Comparison of ENCODE assay signal across 20 cellular contexts in genomic region chr1:226076378-226076777, GRCh38. TPM values are rescaled to one million over a fixed set of nuclear protein-coding genes. Genes with fewer than 3 reads are reported as not detected.
DNase-seq lines count a peak whose midpoint lies in the region; ATAC-seq, FAIRE-seq and TF ChIP-seq lines count a peak whose summit lies in the region.
"Had no signal": no experiment of that assay in that cellular context is flagged by ENCODE, and none has a peak within 500 bp of the region (broad histone marks: within the 10 kb centered on the region; RNA-seq: fewer than 3 reads in every experiment).

No MANE protein-coding gene starts in this region.

- BruUV-seq in HepG2 (replicated peaks; lab: Mats Ljungman, UMichigan) (no TSS peak), PC-3 (replicated peaks; lab: Mats Ljungman, UMichigan) (no TSS peak)

- in situ Hi-C loops in HepG2 (cut with HindIII; ENCODE audit: extremely low pct_ligation_motif_present, low pct_unique_long_range_greater_than_20kb) = no loop called here

- no peak overlapping the region for H3K4me2 ChIP-seq in HepG2 (ENCODE audit: low read depth, low read length)
- no peak overlapping the region for H3K4me2 ChIP-seq in PC-3 (ENCODE audit: low read length)
- H3K4me2 ChIP-seq: A549 had no signal

- H4K20me1 ChIP-seq in HepG2 (ENCODE audit: insufficient read depth, low read length) (no peaks in the 10 kb centered on the region), PC-3 (ENCODE audit: low read length) (no peaks in the 10 kb centered on the region)

- TF ChIP-seq POLR2A in HepG2 (IDR thresholded peaks at IDR 0.05; ENCODE audit: insufficient read depth in 1 of 2, low read depth in 2 of 2, low read length in 2 of 2) = no peak
- TF ChIP-seq POLR2A in right lobe of liver (IDR thresholded peaks at IDR 0.05) = no peak
- no peak for TF ChIP-seq POLR2A in H54 (IDR thresholded peaks at IDR 0.05; ENCODE audit: low read depth, low read length)

- no peaks in the 10 kb centered on the region for H3F3A ChIP-seq in PC-3 (ENCODE audit: low read length, unreplicated experiment)

- POLR2A ChIA-PET in HepG2 (lab: Yijun Ruan, JAX) = interaction anchor here (0.7 kb wide), 2 partner anchors 13 to 15 kb away, joined by 3 read pairs; partner anchors contain the start of gene H3-3A
- POLR2A ChIA-PET in PC-3 (lab: Charles Lee; ENCODE audit: unreplicated experiment) = no interaction called here

- H3K4me1 ChIP-seq in HepG2 (ENCODE audit: insufficient read depth, low read length) (no peaks in the 10 kb centered on the region), right lobe of liver (no peaks in the 10 kb centered on the region), PC-3 (ENCODE audit: insufficient read depth, low read length) (no peaks in the 10 kb centered on the region)
- H3K4me1 ChIP-seq: A549, Caco-2 had no signal

- H3K9ac ChIP-seq in HepG2 (ENCODE audit: insufficient read depth, low read depth, low read length) (no peak overlapping the region), PC-3 (ENCODE audit: low read length) (no peak overlapping the region)

- H3K79me2 ChIP-seq in HepG2 (ENCODE audit: insufficient read depth, low read length) (no peaks in the 10 kb centered on the region), PC-3 (ENCODE audit: low read length) (no peaks in the 10 kb centered on the region)

- H3K9me2 ChIP-seq in PC-3 (replicated peaks; ENCODE audit: low read length) = no peaks in the 10 kb centered on the region

- intact Hi-C loops in HepG2 (cut with micrococcal nuclease; ENCODE audit: unreplicated experiment) (no loop called here), right lobe of liver (cut with DNase I) (loop anchor here in 1 of 2 donors (5.0 kb wide), 1 partner anchor 41 kb away; no protein-coding TSS in a partner anchor), PC-3 (cut with micrococcal nuclease) (no loop called here), left colon (cut with DNase I, micrococcal nuclease) (no loop called here), sciatic nerve (cut with DNase I) (no loop called here)

- peaks cover 8 to 13% of the 10 kb centered on the region in 2 donors for H3K36me3 Mint-ChIP-seq in stimulated activated naive B cell treated with anti-CD40 and anti-IgM and Interleukin-4, amounts not matched to agents 10 μg/mL and 1 μg/mL and 100 μg/mL, for 72 hours

- no peak overlapping the region for H3K4me3 ChIP-seq in HepG2 (replicated peaks in 1 of 3; ENCODE audit: insufficient read depth in 1 of 3, low read depth in 2 of 3, low read length in 3 of 3)
- no peak overlapping the region for H3K4me3 ChIP-seq in right lobe of liver
- no peak overlapping the region for H3K4me3 ChIP-seq in PC-3 (ENCODE audit: low read length)
- H3K4me3 ChIP-seq: A549 had no signal

- H3K27me3 ChIP-seq in HepG2 (ENCODE audit: control insufficient read depth in 1 of 2, insufficient read depth in 2 of 2, low read length in 2 of 2) (no peaks in the 10 kb centered on the region), right lobe of liver (no peaks in the 10 kb centered on the region), PC-3 (ENCODE audit: low read length) (no peaks in the 10 kb centered on the region)

- FAIRE-seq in HepG2 (lab: Jason Lieb, UNC) (no peak), H54 (lab: Jason Lieb, UNC) (no peak)
- FAIRE-seq: A549 had no signal

- H2AFZ ChIP-seq in HepG2 (ENCODE audit: low read length) (no peak overlapping the region), PC-3 (ENCODE audit: low read length) (no peak overlapping the region)

- peak overlapping the region; percentile 42 for H3K27ac Mint-ChIP-seq in stimulated activated naive B cell treated with anti-CD40 and anti-IgM and Interleukin-4, amounts not matched to agents 10 μg/mL and 1 μg/mL and 100 μg/mL, for 72 hours

- H3K9me3 Mint-ChIP-seq in stimulated activated naive B cell treated with anti-CD40 and anti-IgM and Interleukin-4, amounts not matched to agents 10 μg/mL and 1 μg/mL and 100 μg/mL, for 72 hours = no peaks in the 10 kb centered on the region
- H3K9me3 Mint-ChIP-seq: CD8-positive, alpha-beta T cell had no signal

- no peaks in the 10 kb centered on the region for H3K27me3 Mint-ChIP-seq in stimulated activated naive B cell treated with anti-CD40 and anti-IgM and Interleukin-4, amounts not matched to agents 10 μg/mL and 1 μg/mL and 100 μg/mL, for 72 hours

- 92% methylated on average over 6 of the region's 6 CpGs for WGBS in HepG2 (ENCODE audit: low lambda C conversion rate)
- 91% methylated on average over 6 of the region's 6 CpGs for WGBS in right lobe of liver (ENCODE audit: insufficient coverage, low coverage, low lambda C conversion rate, missing lambda C conversion rate)

- H3K36me3 ChIP-seq in HepG2 (replicated peaks in 1 of 2; ENCODE audit: control insufficient read depth in 1 of 2, insufficient read depth in 2 of 2, low read length in 2 of 2) (peaks cover 0 to 16% of the 10 kb centered on the region in 2 experiments; a peak in 1 of 5 replicates), right lobe of liver (peaks cover 7 to 20% (median 13%) of the 10 kb centered on the region in 4 donors), PC-3 (ENCODE audit: low read depth, low read length) (peaks cover 11% of the 10 kb centered on the region)

- TF ChIP-seq CTCF in HepG2 (CRISPR knock-in tag; IDR thresholded peaks at IDR 0.05) (no peak), right lobe of liver (IDR thresholded peaks at IDR 0.05) (no peak), PC-3 (conservative IDR thresholded peaks at IDR 0.05; ENCODE audit: low read depth, low read length) (no peak)

- no peak overlapping the region for H3K27ac ChIP-seq in HepG2 (ENCODE audit: extremely low read length, insufficient read depth, low read length)
- no peak overlapping the region for H3K27ac ChIP-seq in right lobe of liver
- H3K27ac ChIP-seq in PC-3 (ENCODE audit: low read length) = no peak overlapping the region
- H3K27ac ChIP-seq: A549 had no signal

- H3K4me3 Mint-ChIP-seq in stimulated activated naive B cell treated with anti-CD40 and anti-IgM and Interleukin-4, amounts not matched to agents 10 μg/mL and 1 μg/mL and 100 μg/mL, for 72 hours = no peak overlapping the region
- H3K4me3 Mint-ChIP-seq: CD8-positive, alpha-beta T cell had no signal

- no peaks in the 10 kb centered on the region for H3K9me3 ChIP-seq in HepG2 (ENCODE audit: low read length)
- H3K9me3 ChIP-seq in right lobe of liver = no peaks in the 10 kb centered on the region
- no peaks in the 10 kb centered on the region for H3K9me3 ChIP-seq in PC-3 (ENCODE audit: low read length)
- H3K9me3 ChIP-seq: A549, Caco-2 had no signal

- no peak for TF ChIP-seq EP300 in HepG2 (IDR thresholded peaks at IDR 0.05; ENCODE audit: low read depth in 2 of 2, low read length in 2 of 2)
- no peak for TF ChIP-seq EP300 in HepG2 (CRISPR knock-in tag; IDR thresholded peaks at IDR 0.05; ENCODE audit: borderline replicate concordance)

- peaks cover 2 to 5% of the 10 kb centered on the region in 2 donors for H3K4me1 Mint-ChIP-seq in stimulated activated naive B cell treated with anti-CD40 and anti-IgM and Interleukin-4, amounts not matched to agents 10 μg/mL and 1 μg/mL and 100 μg/mL, for 72 hours

- CTCF ChIA-PET in HepG2 (lab: Yijun Ruan, JAX; ENCODE audit: low intra/inter-chr PET ratio, low total read pairs) (no interaction called here), PC-3 (lab: Charles Lee) (interaction anchor here (2.8 kb wide), 1 partner anchor 12 kb away, joined by 12 read pairs; no protein-coding TSS in a partner anchor)

- ATAC-seq in HepG2 (peak; percentile 24), right lobe of liver (no peak), PC-3 (peak; percentile 34; the same call in 1 of the 2 replicates), left colon (peak; percentile 23), sciatic nerve (no peak)
- peak in 1 of 2 donors; percentile 10 for ATAC-seq in stimulated activated naive B cell treated with anti-CD40 and anti-IgM and Interleukin-4, amounts not matched to agents 10 μg/mL and 1 μg/mL and 100 μg/mL, for 72 hours (replicated peaks)
- ATAC-seq: CD8-positive, alpha-beta T cell had no signal

- no peak for TF ChIP-seq RAD21 in HepG2 (CRISPR knock-in tag; IDR thresholded peaks at IDR 0.05)

- DNase-seq in HepG2 (ENCODE audit: low spot score) (no peak), right lobe of liver (no peak), PC-3 (no peak), left colon (no peak), H54 (ENCODE audit: insufficient read length, low spot score) (no peak), sciatic nerve (ENCODE audit: low spot score) (no peak)
- no peak for DNase-seq in stimulated activated naive B cell treated with anti-CD40 and anti-IgM and Interleukin-4, amounts not matched to agents 10 μg/mL and 1 μg/mL and 100 μg/mL, for 72 hours
- DNase-seq: AML-193, C1 segment of cervical spinal cord, Caco-2, KBM-7, NCI-H1105 treated with DMSO at 0.1 percent for 48 hours, NCI-H146, NCI-H2029, NCI-H446 treated with DMSO at 0.1 percent for 48 hours, NCI-H526 treated with DMSO at 0.1 percent for 48 hours, SHP77 treated with DMSO at 0.1 percent for 48 hours, SW 1271 had no signal

RNA-seq across cellular contexts. Expression of gene H3-3A, which starts 13.9 kb away (rescaled TPM):
- total RNA-seq in HepG2 (2016; rRNA removed; fragmentation: Illumina TruSeq; extraction: Trizol) (221 and 312 TPM in 2 replicates), right lobe of liver (100 to 1,000 TPM; 132 to 185 (median 156) TPM), PC-3 (2014; rRNA removed) (196 and 273 TPM in 2 replicates), left colon (100 to 1,000 TPM; 743 to 759 TPM), sciatic nerve (314 TPM)
- 48.7 and 49.7 TPM in 2 replicates for total RNA-seq in HepG2 (2016; cell fraction: cytosol; rRNA removed; fragmentation: Illumina TruSeq; extraction: Trizol; ENCODE audit: low read depth)
- total RNA-seq in HepG2 (2016; cell fraction: insoluble cytoplasmic fraction; rRNA removed; fragmentation: Illumina TruSeq; extraction: Trizol) = 221 and 332 TPM in 2 replicates
- 115 and 120 TPM in 2 replicates for total RNA-seq in HepG2 (2016; cell fraction: membrane; rRNA removed; fragmentation: Illumina TruSeq; extraction: Trizol)
- total RNA-seq in HepG2 (2016; cell fraction: nucleus; rRNA removed; fragmentation: Illumina TruSeq; extraction: Trizol) = 113 and 117 TPM in 2 replicates
- polyA plus RNA-seq in HepG2 (2011; rRNA removed) = 244 and 320 TPM in 2 replicates
- polyA plus RNA-seq in HepG2 (2011; cell fraction: cytosol; rRNA removed) = 305 and 322 TPM in 2 replicates
- 46.1 and 49.0 TPM in 2 replicates for polyA plus RNA-seq in HepG2 (2011; cell fraction: nucleus; rRNA removed)
- polyA plus RNA-seq in HepG2 (2012) = 222 and 335 TPM in 2 replicates
- polyA plus RNA-seq in HepG2 (2016; cell fraction: cytosol; fragmentation: Illumina TruSeq; extraction: Trizol; ENCODE audit: low read depth) = 115 and 127 TPM in 2 replicates
- polyA plus RNA-seq in HepG2 (2016; cell fraction: insoluble cytoplasmic fraction; fragmentation: Illumina TruSeq; extraction: Trizol; ENCODE audit: low read depth) = 671 and 752 TPM in 2 replicates
- 212 and 224 TPM in 2 replicates for polyA plus RNA-seq in HepG2 (2016; cell fraction: membrane; fragmentation: Illumina TruSeq; extraction: Trizol; ENCODE audit: low read depth)
- 301 and 310 TPM in 2 replicates for polyA plus RNA-seq in HepG2 (2016; cell fraction: nucleus; fragmentation: Illumina TruSeq; extraction: Trizol; ENCODE audit: insufficient read depth, low read depth)
- polyA minus RNA-seq in HepG2 (2011; rRNA and poly(A)+ RNA removed; ENCODE audit: low replicate concordance) = 36.8 and 90.2 TPM in 2 replicates
- 57.0 and 59.4 TPM in 2 replicates for polyA minus RNA-seq in HepG2 (2011; cell fraction: cytosol; rRNA and poly(A)+ RNA removed)
- polyA minus RNA-seq in HepG2 (2011; cell fraction: nucleus; rRNA and poly(A)+ RNA removed) = 29.9 and 35.4 TPM in 2 replicates

Comparison
In these comparisons a context has a peak if more than half of its experiments do, and no peak if none do; other contexts are left out.
1. ATAC-seq: peak in HepG2 (single experiment), PC-3 (single experiment) and left colon (single experiment); none in right lobe of liver (0 of 4) and sciatic nerve (single experiment).